ENCODE assay signal across 9 cellular contexts in genomic region chr16:56611281-56611833, GRCh38. TPM values are rescaled to one million over a fixed set of nuclear protein-coding genes. Genes with fewer than 3 reads are reported as not detected.
DNase-seq lines count a peak whose midpoint lies in the region; ATAC-seq, FAIRE-seq and TF ChIP-seq lines count a peak whose summit lies in the region.
"Had no signal": no experiment of that assay in that cellular context is flagged by ENCODE, and none has a peak within 500 bp of the region (broad histone marks: within the 10 kb centered on the region; RNA-seq: fewer than 3 reads in every experiment).

No MANE protein-coding gene starts in this region.

- no peaks in the 10 kb centered on the region for H3K9me3 Mint-ChIP-seq in astrocyte (ENCODE audit: unreplicated experiment)

- TF ChIP-seq CTCF in astrocyte (IDR thresholded peaks at IDR 0.05; ENCODE audit: insufficient read depth, low read depth, low read length): no peak
- TF ChIP-seq CTCF in GM20000 (IDR thresholded peaks at IDR 0.05; ENCODE audit: extremely low read depth, missing control alignments): no peak

- no peak for FAIRE-seq in astrocyte (lab: Jason Lieb, UNC)

- H3K9me2 ChIP-seq in Karpas-422 (replicated peaks; ENCODE audit: insufficient read depth, low read length): no peaks in the 10 kb centered on the region

- H4K20me1 ChIP-seq in Karpas-422 (ENCODE audit: insufficient read depth, low read depth, low read length) (no peaks in the 10 kb centered on the region), astrocyte (ENCODE audit: insufficient read depth, low read length) (peaks cover 5% of the 10 kb centered on the region)

- no peaks in the 10 kb centered on the region for H3K27me3 ChIP-seq in Karpas-422 (ENCODE audit: low read length)
- no peaks in the 10 kb centered on the region for H3K27me3 ChIP-seq in astrocyte (ENCODE audit: insufficient read depth, low read length)
- H3K27me3 ChIP-seq in stomach smooth muscle (ENCODE audit: control insufficient read depth in 1 of 2, insufficient read depth in 2 of 2, low read length in 2 of 2): no peaks in the 10 kb centered on the region

- H3K9me3 ChIP-seq in Karpas-422 (ENCODE audit: low read length) (no peaks in the 10 kb centered on the region), astrocyte (ENCODE audit: insufficient read depth, low read depth, low read length) (no peaks in the 10 kb centered on the region), stomach smooth muscle (ENCODE audit: control insufficient read depth in 2 of 2, low read length in 2 of 2) (no peaks in the 10 kb centered on the region)

- H3K36me3 Mint-ChIP-seq in astrocyte (ENCODE audit: low read depth, unreplicated experiment): no peaks in the 10 kb centered on the region

- H2AFZ ChIP-seq in Karpas-422 (ENCODE audit: low read length): no peak overlapping the region
- H2AFZ ChIP-seq in astrocyte (ENCODE audit: low read depth, low read length): no peak overlapping the region

- DNase-seq in Karpas-422 (peak; percentile 45), astrocyte (ENCODE audit: low read depth) (peak; percentile 48), kidney tubule cell (ENCODE audit: low spot score) (peak; percentile 81), GM20000 (ENCODE audit: low spot score) (no peak), HuH-7.5 (ENCODE audit: low spot score) (no peak)
- DNase-seq: NCI-H2171 had no signal

- ATAC-seq in GM18502 (IDR thresholded peaks at IDR 0.05; ENCODE audit: poor library complexity, unreplicated experiment): no peak

- H3K79me2 ChIP-seq in Karpas-422 (ENCODE audit: low read length) (no peaks in the 10 kb centered on the region), astrocyte (ENCODE audit: insufficient read depth, low read length) (peaks cover 20% of the 10 kb centered on the region)

- H3K27ac Mint-ChIP-seq in astrocyte (ENCODE audit: unreplicated experiment): peak overlapping the region; percentile 69

- H3K36me3 ChIP-seq in Karpas-422 (ENCODE audit: insufficient read depth, low read length) (no peaks in the 10 kb centered on the region), astrocyte (ENCODE audit: insufficient read depth, low read length) (no peaks in the 10 kb centered on the region), stomach smooth muscle (ENCODE audit: control insufficient read depth in 2 of 2, insufficient read depth in 2 of 2, low read length in 2 of 2) (no peaks in the 10 kb centered on the region)

- H3K4me1 ChIP-seq in Karpas-422 (ENCODE audit: low read length) (peaks cover 34% of the 10 kb centered on the region), astrocyte (ENCODE audit: insufficient read depth, low read length) (peaks cover 68% of the 10 kb centered on the region), stomach smooth muscle (ENCODE audit: control insufficient read depth, insufficient read depth, low read length) (peaks cover 47% of the 10 kb centered on the region)

- H3K27ac ChIP-seq in Karpas-422 (ENCODE audit: low read length): peak overlapping the region; percentile 84
- H3K27ac ChIP-seq in astrocyte (ENCODE audit: low read depth, low read length): peak overlapping the region; percentile 98
- H3K27ac ChIP-seq in stomach smooth muscle (ENCODE audit: low read length): peak overlapping the region; percentile 94

- H3K4me3 Mint-ChIP-seq in astrocyte (ENCODE audit: unreplicated experiment): no peak overlapping the region

- H3K4me1 Mint-ChIP-seq in astrocyte (ENCODE audit: low read depth, unreplicated experiment): peaks cover 34% of the 10 kb centered on the region

- H3K4me2 ChIP-seq in Karpas-422 (ENCODE audit: low read depth, low read length, poor library complexity, severe bottlenecking) (peak overlapping the region; percentile 97), astrocyte (ENCODE audit: low read length) (peak overlapping the region; percentile 88)

- H3K4me3 ChIP-seq in Karpas-422 (ENCODE audit: low read length) (peak overlapping the region; percentile 78), astrocyte (ENCODE audit: insufficient read depth, low read depth, low read length) (no peak overlapping the region), stomach smooth muscle (ENCODE audit: low read length in 2 of 2) (peak overlapping the region in 1 of 2 donors; percentile 29)

- H3K9ac ChIP-seq in Karpas-422 (ENCODE audit: low read length) (peak overlapping the region; percentile 77), astrocyte (ENCODE audit: low read length) (peak overlapping the region; percentile 92), stomach smooth muscle (ENCODE audit: low read length in 2 of 2) (no peak overlapping the region)

- peaks cover 2% of the 10 kb centered on the region for H3K27me3 Mint-ChIP-seq in astrocyte (ENCODE audit: low read depth, unreplicated experiment)

RNA-seq across cellular contexts. Expression of gene MT2A, which starts 3.0 kb away (rescaled TPM):
- 292 and 385 TPM in 2 replicates for total RNA-seq in Karpas-422 (2014; rRNA removed; shearing (Covaris generic); ENCODE audit: low replicate concordance)
- 84.2 and 112 TPM in 2 replicates for total RNA-seq in astrocyte

RNA-seq across cellular contexts. Expression of gene MT1E, which starts 14.2 kb away (rescaled TPM):
- not detected in 2 replicates for total RNA-seq in Karpas-422 (2014; rRNA removed; shearing (Covaris generic); ENCODE audit: low replicate concordance)
- 10.7 and 11.9 TPM in 2 replicates for total RNA-seq in astrocyte

RNA-seq across cellular contexts. Expression of gene MT1M, which starts 21.1 kb away (rescaled TPM):
- total RNA-seq in Karpas-422 (2014; rRNA removed; shearing (Covaris generic); ENCODE audit: low replicate concordance): not detected in 2 replicates
- not detected in 2 replicates for total RNA-seq in astrocyte

RNA-seq across cellular contexts. Expression of gene MT3, which starts 22.0 kb away (rescaled TPM):
- total RNA-seq in Karpas-422 (2014; rRNA removed; shearing (Covaris generic); ENCODE audit: low replicate concordance): not detected in 2 replicates
- not detected in 2 replicates for total RNA-seq in astrocyte
- total RNA-seq: pulmonary artery endothelial cell had no signal

RNA-seq across cellular contexts. Expression of gene MT1A, which starts 27.1 kb away (rescaled TPM):
- total RNA-seq in Karpas-422 (2014; rRNA removed; shearing (Covaris generic); ENCODE audit: low replicate concordance): not detected in 2 replicates
- total RNA-seq in astrocyte: not detected in 2 replicates

Comparison
In these comparisons a context has a peak if more than half of its experiments do, and no peak if none do; other contexts are left out.
1. DNase-seq: peak in Karpas-422 (single experiment), astrocyte (single experiment) and kidney tubule cell (single experiment); none in GM20000 (single experiment) and HuH-7.5 (single experiment).
2. H3K9ac ChIP-seq: peak in Karpas-422 (single experiment) and astrocyte (single experiment); none in stomach smooth muscle (0 of 2).
3. RNA of gene MT1E, which starts 14.2 kb away (total RNA-seq): 10.7 to 11.9 TPM in astrocyte; not detected in Karpas-422; every median in the first group is over 10 times any median in the second.
4. Peak in every context shown above with its lines, with median percentiles within 50 percentile points of each other: H3K27ac ChIP-seq.